ENCODE assay signal across 8 cellular contexts in genomic region chr15:85380217-85380859, GRCh38. TPM values are rescaled to one million over a fixed set of nuclear protein-coding genes. Genes with fewer than 3 reads are reported as not detected.
DNase-seq lines count a peak whose midpoint lies in the region; ATAC-seq, FAIRE-seq and TF ChIP-seq lines count a peak whose summit lies in the region.

TSS of gene AKAP13 (plus strand) at chr15:85380603. CDS start at chr15:85485721, 105,118 bp downstream.

- H2AK5ac ChIP-seq in trophoblast cell (ENCODE audit: low read length) = peak within 1 kb of the TSS; percentile 26

- peak within 1 kb of the TSS; percentile 96 for H3K9ac ChIP-seq in trophoblast cell (ENCODE audit: low read length)

- peaks cover 8% of the 10 kb centered on the region for H3K79me2 ChIP-seq in trophoblast cell (ENCODE audit: control insufficient read depth, insufficient read depth, low read length, poor library complexity)

- H3K4me3 ChIP-seq in trophoblast cell (ENCODE audit: low read depth, low read length) (peak within 1 kb of the TSS; percentile 96), tibial nerve (peak within 1 kb of the TSS; percentile 47 to 77 (median 68))

- H3K79me1 ChIP-seq in trophoblast cell (ENCODE audit: low read length) = peaks cover 8% of the 10 kb centered on the region

- peak in 1 of 5 experiments; percentile 28 for TF ChIP-seq CTCF in tibial nerve (IDR thresholded peaks at IDR 0.05)

- no CpG with 5 or more reads among the region's 57 CpGs for WGBS in trophoblast cell (ENCODE audit: extremely low coverage, insufficient coverage, insufficient read length)
- 0 to 1% methylated on average over 12 to 57 of the region's 57 CpGs for WGBS in tibial nerve, 2 donors

- peak within 1 kb of the TSS; percentile 96 for H2BK5ac ChIP-seq in trophoblast cell (ENCODE audit: low read depth, low read length, poor library complexity)

- peak within 1 kb of the TSS; percentile 66 for H4K12ac ChIP-seq in trophoblast cell (ENCODE audit: low read depth, low read length)

- peaks cover 2 to 5% of the 10 kb centered on the region in 2 experiments for H3K4me1 ChIP-seq in trophoblast cell (ENCODE audit: control insufficient read depth in 1 of 2, insufficient read depth in 2 of 2, low read length in 2 of 2)
- H3K4me1 ChIP-seq in tibial nerve = peaks cover 0 to 32% (median 7%) of the 10 kb centered on the region in 4 donors

- H2BK120ac ChIP-seq in trophoblast cell (ENCODE audit: insufficient read depth, low read length, poor library complexity) = peak within 1 kb of the TSS; percentile 94

- peak within 1 kb of the TSS; percentile 92 for H3K14ac ChIP-seq in trophoblast cell (ENCODE audit: low read length)

- H3K4ac ChIP-seq in trophoblast cell (ENCODE audit: low read depth, low read length) = peak within 1 kb of the TSS; percentile 80

- peak within 1 kb of the TSS; percentile 87 for H4K8ac ChIP-seq in trophoblast cell (ENCODE audit: low read depth, low read length)

- peak; percentile 94 for FAIRE-seq in GM12891 (lab: Jason Lieb, UNC)

- DNase-seq in GM12891 (ENCODE audit: insufficient read length, low spot score) = peak; percentile 76
- DNase-seq in NCI-H1417 treated with DMSO at 0.1 percent for 48 hours (lab: John Stamatoyannopoulos, UW) = peak; percentile 96
- peak; percentile 99 to 100 for DNase-seq in SW 1271 (lab: John Stamatoyannopoulos, UW)
- peak; percentile 73 for DNase-seq in activated naive CD8-positive, alpha-beta T cell treated with anti-CD3 and anti-CD28 coated beads, Interleukin-2, amount 50 U/mL, for 16 hours (ENCODE audit: low read depth, low spot score)
- DNase-seq in cardiac septum (ENCODE audit: low spot score) = peak; percentile 99
- peak; percentile 98 to 99 for DNase-seq in trophoblast cell
- peak; percentile 87 to 93 for DNase-seq in tibial nerve (ENCODE audit: low spot score in 2 of 2)

- H3K27ac ChIP-seq in trophoblast cell (ENCODE audit: low read depth, low read length) (peak within 1 kb of the TSS; percentile 99), tibial nerve (peak within 1 kb of the TSS; percentile 81 to 95 (median 86))

- H3K18ac ChIP-seq in trophoblast cell (ENCODE audit: low read length) = peak within 1 kb of the TSS; percentile 92

- TF ChIP-seq POLR2A in GM12891 (IDR thresholded peaks at IDR 0.05; ENCODE audit: low read depth, low read length) = peak; percentile 69
- TF ChIP-seq POLR2A in tibial nerve (IDR thresholded peaks at IDR 0.05) = peak; percentile 83 to 91

- H3K36me3 ChIP-seq in trophoblast cell (ENCODE audit: control insufficient read depth in 1 of 2, insufficient read depth in 2 of 2, low read length in 2 of 2) = no peaks in the 10 kb centered on the region
- H3K36me3 ChIP-seq in tibial nerve = no peaks in the 10 kb centered on the region

- H2AFZ ChIP-seq in trophoblast cell (ENCODE audit: insufficient read depth, low read length, poor library complexity) = peak within 1 kb of the TSS; percentile 94

- H3K23ac ChIP-seq in trophoblast cell (ENCODE audit: low read length) = no peak within 1 kb of the TSS

- H3K27me3 ChIP-seq in trophoblast cell (ENCODE audit: insufficient read depth, low read length) (no peaks in the 10 kb centered on the region), tibial nerve (no peaks in the 10 kb centered on the region)

- peak; percentile 89 for ATAC-seq in HG02798 (IDR thresholded peaks at IDR 0.05; ENCODE audit: poor library complexity, unreplicated experiment)

- intact Hi-C loops in cardiac septum (cut with DNase I) = loop anchor here (2.0 to 10.0 kb wide), 2 partner anchors 44 to 114 kb away; no protein-coding TSS in a partner anchor

- peak within 1 kb of the TSS; percentile 98 for H3K4me2 ChIP-seq in trophoblast cell (ENCODE audit: low read length)

- peak within 1 kb of the TSS; percentile 61 for H2BK12ac ChIP-seq in trophoblast cell (ENCODE audit: low read length)

- H4K91ac ChIP-seq in trophoblast cell (ENCODE audit: low read depth, low read length) = peak within 1 kb of the TSS; percentile 89

- H3K9me3 ChIP-seq in trophoblast cell (ENCODE audit: insufficient read depth, low read depth, low read length) (peaks cover 1% of the 10 kb centered on the region), tibial nerve (no peaks in the 10 kb centered on the region)

- TF ChIP-seq EP300 in tibial nerve (IDR thresholded peaks at IDR 0.05) = peak in 1 of 2 donors; percentile 99

TF ChIP-seq in GM12891, 5 proteins besides CTCF, POLR2A, EP300 and RAD21:
- TF ChIP-seq POLR2AphosphoS5 (IDR thresholded peaks at IDR 0.05; ENCODE audit: low read depth, low read length) (0 out of 2 replicates have a peak, but pooled peaks have one; percentile 49), PAX5 (IDR thresholded peaks at IDR 0.05; ENCODE audit: insufficient read depth, low read length, severe bottlenecking) (no peak), SPI1 (IDR thresholded peaks at IDR 0.05; ENCODE audit: low read depth, low read length) (no peak), POU2F2 (IDR thresholded peaks at IDR 0.05; ENCODE audit: low read depth, low read length) (no peak; the same call in 1 of the 2 replicates), TAF1 (IDR thresholded peaks at IDR 0.05; ENCODE audit: low read depth, low read length) (peak; percentile 45; the same call in 1 of the 2 replicates)
TF ChIP-seq in GM12891: peak in this region for 2.

RNA-seq across cellular contexts. Expression of gene AKAP13, which starts in this region (rescaled TPM):
- polyA plus RNA-seq in GM12891 (2012; ENCODE audit: low read depth, missing spikeins) = 46.1 TPM
- total RNA-seq in cardiac septum (458 TPM), tibial nerve (100 to 1,000 TPM; 332 to 362 (median 351) TPM)
- polyA plus RNA-seq in trophoblast cell (2013) = 24.8 and 27.3 TPM in 2 replicates

Comparison
In these comparisons a context has a peak if more than half of its experiments do, and no peak if none do; other contexts are left out.
1. Peak in every context shown above with its lines: DNase-seq, ATAC-seq, H3K4me3 ChIP-seq and H3K27ac ChIP-seq.